In the genomic region with DNA sequence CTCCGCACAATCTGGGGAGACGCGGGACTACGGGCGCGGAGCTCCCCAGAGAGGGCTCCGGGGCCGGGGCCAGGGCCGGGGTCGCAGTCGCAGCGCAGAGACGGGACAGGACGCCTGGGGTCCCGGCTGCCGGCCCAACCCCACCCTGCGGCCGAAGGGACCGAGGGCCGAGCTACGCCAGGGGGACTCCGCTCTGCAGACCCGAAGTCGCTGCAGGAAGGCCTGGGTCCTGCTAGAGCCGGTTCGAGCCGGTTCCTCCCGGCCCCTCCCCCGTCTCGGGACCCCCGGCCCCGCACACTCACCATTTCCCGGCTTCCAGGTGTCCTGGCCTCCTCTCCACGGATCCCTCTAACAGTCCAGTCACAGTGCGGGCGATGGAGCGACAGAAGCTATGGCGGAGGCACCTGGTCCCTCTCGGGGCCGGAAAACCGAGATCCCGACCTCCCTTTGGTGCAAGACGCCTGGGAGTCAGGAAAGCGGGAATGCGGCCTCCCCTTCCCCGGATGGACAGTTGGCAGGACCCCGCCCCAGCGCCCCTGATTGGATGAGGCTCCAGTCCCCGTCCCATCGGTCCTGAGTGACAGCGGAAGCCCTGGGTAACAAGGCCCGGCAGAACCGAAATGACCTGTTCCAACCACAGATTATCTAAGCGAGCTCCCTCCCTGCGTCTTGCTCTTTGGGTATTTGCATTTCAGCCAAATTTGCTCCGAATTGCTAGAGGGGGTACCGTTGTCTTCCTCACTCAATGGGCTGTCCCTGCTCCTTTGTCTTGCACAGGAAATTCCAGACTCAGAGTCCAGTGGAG, we compare ENCODE assay signal across 8 cellular contexts. TPM values are rescaled to one million over a fixed set of nuclear protein-coding genes. Genes with fewer than 3 reads are reported as not detected.
DNase-seq lines count a peak whose midpoint lies in the region; ATAC-seq, FAIRE-seq and TF ChIP-seq lines count a peak whose summit lies in the region.

Gene ZNF625 (minus strand): TSS at position 481 of the 805 bp plus-strand sequence. CDS start 176 bp downstream, at position 305.

- peak within 1 kb of the TSS; percentile 99 for H3K9ac ChIP-seq in HUES6 (ENCODE audit: low read length)
- peak within 1 kb of the TSS; percentile 91 for H3K9ac ChIP-seq in GM12878 (ENCODE audit: control insufficient read depth, insufficient read depth, low read length)

- POLR2A ChIA-PET in Panc1 (lab: Charles Lee) (no interaction called here), GM12878 (lab: Charles Lee) (interaction anchor here (0.6 to 0.9 kb wide), 2 partner anchors 141 to 156 kb away, joined by 3 to 4 read pairs; no protein-coding TSS in a partner anchor)

- H3K27me3 ChIP-seq in HUES6 (ENCODE audit: control insufficient read depth, insufficient read depth, low read length): no peaks in the 10 kb centered on the region
- no peaks in the 10 kb centered on the region for H3K27me3 ChIP-seq in Panc1 (ENCODE audit: control insufficient read depth, insufficient read depth, low read length)
- H3K27me3 ChIP-seq in GM12878 (replicated peaks in 1 of 2; ENCODE audit: control insufficient read depth in 2 of 2, insufficient read depth in 2 of 2, low read length in 1 of 2): no peaks in the 10 kb centered on the region

- TF ChIP-seq RAD21 in GM12878 (IDR thresholded peaks at IDR 0.05; ENCODE audit: insufficient read depth, low read depth, low read length): no peak

- peak; percentile 81 for FAIRE-seq in GM12878 (lab: Jason Lieb, UNC)

- peaks cover 8% of the 10 kb centered on the region for H3K9me3 Mint-ChIP-seq in progenitor cell of endocrine pancreas (ENCODE audit: low read depth)

- DNase-seq in C1 segment of cervical spinal cord (lab: John Stamatoyannopoulos, UW) (peak; percentile 26 to 95 (median 80)), Panc1 (ENCODE audit: low read depth, low spot score) (no peak), GM12878 (ENCODE audit: low read depth, low spot score) (peak; percentile 39), hypothalamus (lab: John Stamatoyannopoulos, UW) (peak; percentile 28 to 95 (median 84)), progenitor cell of endocrine pancreas (ENCODE audit: low spot score, unreplicated experiment) (peak; percentile 85)

- H3K36me3 ChIP-seq in HUES6 (ENCODE audit: control insufficient read depth, insufficient read depth, low read length) (peaks cover 19% of the 10 kb centered on the region), Panc1 (ENCODE audit: control insufficient read depth, insufficient read depth, low read length) (0 out of 2 replicates have a peak, but pooled peaks cover 2% of the 10 kb centered on the region), GM12878 (ENCODE audit: control insufficient read depth in 2 of 2, insufficient read depth in 2 of 2, low read length in 1 of 2) (no peaks in the 10 kb centered on the region)

- in situ Hi-C loops in Panc1 (cut with HindIII; ENCODE audit: low pct_unique_long_range_greater_than_20kb, low sequenced_read_pairs) (no loop called here), GM12878 (cut with MboI) (no loop called here)

- RAD21 ChIA-PET in GM12878 (lab: Charles Lee; ENCODE audit: unreplicated experiment): interaction anchor here (1.0 to 1.8 kb wide), 6 partner anchors 16 to 358 kb away, joined by 4 to 6 read pairs (median 4); partner anchors contain the start of genes ZNF20, ZNF491, ZNF563 and ZNF700

- peak within 1 kb of the TSS; percentile 99 for H3K27ac Mint-ChIP-seq in progenitor cell of endocrine pancreas

- under 1% methylated on average over 50 of the region's 57 CpGs for WGBS in GM12878 (ENCODE audit: insufficient coverage, insufficient replicate concordance, low lambda C conversion rate, missing lambda C conversion rate)

- H2AFZ ChIP-seq in GM12878 (ENCODE audit: control insufficient read depth, low read depth, low read length): peak within 1 kb of the TSS; percentile 92

- BruUV-seq in Panc1 (replicated peaks; lab: Mats Ljungman, UMichigan) (no TSS peak), GM12878 (replicated peaks; lab: Mats Ljungman, UMichigan) (no TSS peak)

- peaks cover 3% of the 10 kb centered on the region for H3K27me3 Mint-ChIP-seq in progenitor cell of endocrine pancreas

- CTCF ChIA-PET in Panc1 (lab: Charles Lee): interaction anchor here (0.6 kb wide), 2 partner anchors 98 to 402 kb away, joined by 3 to 5 read pairs; no protein-coding TSS in a partner anchor
- CTCF ChIA-PET in GM12878 (lab: Yijun Ruan, JAX): interaction anchor here (0.6 to 1.6 kb wide), 5 partner anchors 10 to 233 kb away, joined by 3 to 6 read pairs (median 3); partner anchors contain the start of gene ZNF20

- peaks cover 31% of the 10 kb centered on the region for H3K36me3 Mint-ChIP-seq in progenitor cell of endocrine pancreas (ENCODE audit: insufficient read depth)

- TF ChIP-seq CTCF in Panc1 (IDR thresholded peaks at IDR 0.05) (no peak), GM12878 (IDR thresholded peaks at IDR 0.05 in 2 of 3, conservative IDR thresholded peaks at IDR 0.05 in 1 of 3; ENCODE audit: control insufficient read depth in 2 of 3, extremely low read depth in 1 of 3, insufficient read depth in 1 of 3, low read depth in 3 of 3, low read length in 3 of 3) (no peak), progenitor cell of endocrine pancreas (IDR thresholded peaks at IDR 0.05; ENCODE audit: unreplicated experiment) (no peak)

- H3K4me3 ChIP-seq in HUES6 (ENCODE audit: low read depth, low read length) (peak within 1 kb of the TSS; percentile 94), Panc1 (ENCODE audit: low read depth in 2 of 2, low read length in 2 of 2) (peak within 1 kb of the TSS; percentile 65 to 83), GM12878 (peak within 1 kb of the TSS; percentile 95)

- no peak for TF ChIP-seq EP300 in GM12878 (IDR thresholded peaks at IDR 0.05; ENCODE audit: borderline replicate concordance in 1 of 2, control insufficient read depth in 1 of 2, low read depth in 2 of 2, low read length in 2 of 2)

- ATAC-seq in GM19025 (IDR thresholded peaks at IDR 0.05; ENCODE audit: low read depth, unreplicated experiment) (peak; percentile 94), Panc1 (peak; percentile 100), GM12878 (peak; percentile 99), GM19328 (IDR thresholded peaks at IDR 0.05; ENCODE audit: unreplicated experiment) (no peak)

- peak within 1 kb of the TSS; percentile 87 for H3K4me2 ChIP-seq in GM12878 (ENCODE audit: control insufficient read depth, insufficient read depth)

- TF ChIP-seq POLR2A in GM12878 (IDR thresholded peaks at IDR 0.05; ENCODE audit: low read depth, low read length): peak; percentile 64

- H3K9me3 ChIP-seq in HUES6 (ENCODE audit: control insufficient read depth, insufficient read depth, low read depth, low read length) (0 out of 2 replicates have a peak, but pooled peaks cover 10% of the 10 kb centered on the region), Panc1 (ENCODE audit: control insufficient read depth, insufficient read depth, low read depth, low read length) (peaks cover 5% of the 10 kb centered on the region; the same call in 1 of the 2 replicates), GM12878 (replicated peaks; ENCODE audit: control insufficient read depth, insufficient read depth, low read length) (peaks cover 4% of the 10 kb centered on the region; the same call in 2 of the 3 replicates)

- H3K4me1 Mint-ChIP-seq in progenitor cell of endocrine pancreas (ENCODE audit: low read depth): peaks cover 11% of the 10 kb centered on the region

- H3K27ac ChIP-seq in HUES6 (ENCODE audit: low read depth, low read length) (peak within 1 kb of the TSS; percentile 94), Panc1 (ENCODE audit: low read length) (peak within 1 kb of the TSS; percentile 84), GM12878 (ENCODE audit: control insufficient read depth, insufficient read depth) (peak within 1 kb of the TSS; percentile 74)

- no peaks in the 10 kb centered on the region for H4K20me1 ChIP-seq in GM12878 (ENCODE audit: control insufficient read depth, insufficient read depth)

- SMC1A ChIA-PET in GM12878 (lab: Charles Lee; ENCODE audit: uncharacterized antibody, unreplicated experiment): interaction anchor here (0.6 to 1.3 kb wide), 3 partner anchors 16 to 233 kb away, joined by 3 to 4 read pairs (median 3); partner anchors contain the start of gene ZNF20

- peak within 1 kb of the TSS; percentile 94 for H3K4me3 Mint-ChIP-seq in progenitor cell of endocrine pancreas (ENCODE audit: low read depth)

- peaks cover 13% of the 10 kb centered on the region for H3K79me2 ChIP-seq in GM12878 (ENCODE audit: control insufficient read depth, insufficient read depth, low read length)

- H3K4me1 ChIP-seq in HUES6 (ENCODE audit: control insufficient read depth, insufficient read depth, low read length): no peaks in the 10 kb centered on the region
- no peaks in the 10 kb centered on the region for H3K4me1 ChIP-seq in Panc1 (ENCODE audit: control insufficient read depth, insufficient read depth, low read length)
- H3K4me1 ChIP-seq in GM12878 (ENCODE audit: control insufficient read depth, insufficient read depth, low read length): no peaks in the 10 kb centered on the region

- intact Hi-C loops in Panc1 (cut with micrococcal nuclease; ENCODE audit: unreplicated experiment) (no loop called here), GM12878 (cut with micrococcal nuclease; ENCODE audit: unreplicated experiment) (no loop called here)

TF ChIP-seq in GM12878, 131 proteins besides CTCF, POLR2A, EP300 and RAD21 (continues in another document):
- TF ChIP-seq HDAC6 (IDR thresholded peaks at IDR 0.05; ENCODE audit: unreplicated experiment) (no peak), PML (IDR thresholded peaks at IDR 0.05; ENCODE audit: low read length) (no peak), SIN3A (IDR thresholded peaks at IDR 0.05; ENCODE audit: low read depth, low read length) (0 out of 2 replicates have a peak, but pooled peaks have one; percentile 47), PAX8 (IDR thresholded peaks at IDR 0.05) (no peak)

RNA-seq across cellular contexts. Expression of gene ZNF625, which starts in this region (rescaled TPM):
- total RNA-seq in Panc1 (2021; ENCODE audit: unreplicated experiment) (7.9 TPM), GM12878 (2014; rRNA removed) (2.9 and 4.3 TPM in 2 replicates), GM12878 (2014; rRNA removed; fragmentation: Illumina TruSeq; extraction: Trizol) (5.0 and 5.8 TPM in 2 replicates), GM12878 (2021) (3.1 and 3.3 TPM in 2 replicates), progenitor cell of endocrine pancreas (28.0 and 29.7 TPM in 2 replicates)
- polyA plus RNA-seq in Panc1 (2012; ENCODE audit: insufficient read length): 1.0 TPM
- 8.4 and 9.2 TPM in 2 replicates for total RNA-seq in GM12878 (2013; cell fraction: nucleolus; rRNA removed)
- 3.5 TPM for polyA plus RNA-seq in GM12878 (2011; ENCODE audit: low read depth)
- polyA plus RNA-seq in GM12878 (2011; rRNA removed) (1.8 and 2.2 TPM in 2 replicates), GM12878 (2014; fragmentation: Illumina TruSeq; extraction: Trizol) (0.79 and 1.4 TPM in 2 replicates), GM12878 (2014; fragmentation: Nextera tagmentation; extraction: Ambion mirVana) (under 1 TPM; 0.62 to 0.64 TPM), GM12878 (2014; rRNA removed) (1.1 TPM in 2 replicates), GM12878 (2016; fragmentation: Nextera tagmentation; extraction: Ambion mirVana) (under 1 TPM; 0.52 to 0.77 TPM)
- polyA plus RNA-seq in GM12878 (2011; cell fraction: cytosol; rRNA removed): 0.57 and 0.78 TPM in 2 replicates
- polyA plus RNA-seq in GM12878 (2011; cell fraction: nucleus; rRNA removed): 1.1 and 1.2 TPM in 2 replicates
- polyA plus RNA-seq in GM12878 (2012): 2.1 and 4.8 TPM in 2 replicates
- 3.7 and 4.8 TPM in 2 replicates for polyA minus RNA-seq in GM12878 (2011; rRNA and poly(A)+ RNA removed)
- polyA minus RNA-seq in GM12878 (2011; cell fraction: cytosol; rRNA and poly(A)+ RNA removed): 1.5 and 1.7 TPM in 2 replicates
- 1.2 and 2.1 TPM in 2 replicates for polyA minus RNA-seq in GM12878 (2011; cell fraction: nucleus; rRNA and poly(A)+ RNA removed)
